2 cellular contexts compared by ENCODE assay signal in genomic region chr15:78037779-78038305, GRCh38.
TF ChIP-seq lines count a peak whose summit lies in the region.

No MANE protein-coding gene starts in this region.

TF ChIP-seq in liver, 16 proteins besides CTCF, POLR2A, EP300 and RAD21:
- TF ChIP-seq EGR1 (IDR thresholded peaks at IDR 0.05; ENCODE audit: low read depth in 2 of 2) (no peak), MAX (IDR thresholded peaks at IDR 0.05) (no peak), GABPA (IDR thresholded peaks at IDR 0.05 in 1 of 2, conservative IDR thresholded peaks at IDR 0.05 in 1 of 2) (no peak), JUND (IDR thresholded peaks at IDR 0.05) (no peak), FOXA2 (IDR thresholded peaks at IDR 0.05) (no peak), YY1 (IDR thresholded peaks at IDR 0.05) (no peak), HNF4G (IDR thresholded peaks at IDR 0.05) (no peak), ATF3 (IDR thresholded peaks at IDR 0.05) (no peak), TAF1 (conservative IDR thresholded peaks at IDR 0.05) (no peak)

TF ChIP-seq in HepG2, 621 proteins besides CTCF, POLR2A, EP300 and RAD21:
- TF ChIP-seq GTF3A (CRISPR knock-in tag; conservative IDR thresholded peaks at IDR 0.05) (no peak), ZNF7 (CRISPR knock-in tag; IDR thresholded peaks at IDR 0.05) (no peak), ZBTB1 (CRISPR knock-in tag; IDR thresholded peaks at IDR 0.05; ENCODE audit: borderline replicate concordance) (no peak), RBFOX2 (IDR thresholded peaks at IDR 0.05; ENCODE audit: low read depth, low read length) (no peak), EED (CRISPR knock-in tag; IDR thresholded peaks at IDR 0.05) (no peak), MIXL1 (CRISPR knock-in tag; IDR thresholded peaks at IDR 0.05) (no peak), ZFP36 (IDR thresholded peaks at IDR 0.05; ENCODE audit: borderline replicate concordance, low read depth, low read length, partially characterized antibody) (no peak), SUZ12 (IDR thresholded peaks at IDR 0.05; ENCODE audit: low read depth, low read length) (no peak), HMGA1 (CRISPR knock-in tag; conservative IDR thresholded peaks at IDR 0.05) (no peak), RAD51 (IDR thresholded peaks at IDR 0.05; ENCODE audit: borderline replicate concordance) (no peak), GTF2F1 (IDR thresholded peaks at IDR 0.05; ENCODE audit: low read length) (no peak), SMARCE1 (IDR thresholded peaks at IDR 0.05; ENCODE audit: borderline replicate concordance) (no peak), KDM3A (CRISPR knock-in tag; IDR thresholded peaks at IDR 0.05; ENCODE audit: low read depth) (no peak), CEBPZ (IDR thresholded peaks at IDR 0.05; ENCODE audit: low read length) (no peak), PREB (CRISPR knock-in tag; IDR thresholded peaks at IDR 0.05) (no peak), ZNF317 (CRISPR knock-in tag; IDR thresholded peaks at IDR 0.05) (no peak), ZNF335 (CRISPR knock-in tag; IDR thresholded peaks at IDR 0.05) (no peak), MXD3 (CRISPR knock-in tag; IDR thresholded peaks at IDR 0.05) (no peak), MTF2 (CRISPR knock-in tag; IDR thresholded peaks at IDR 0.05; ENCODE audit: borderline replicate concordance) (no peak)
TF ChIP-seq in HepG2: peak in this region for 0.
